10 cellular contexts compared by ENCODE assay signal in the genomic region with DNA sequence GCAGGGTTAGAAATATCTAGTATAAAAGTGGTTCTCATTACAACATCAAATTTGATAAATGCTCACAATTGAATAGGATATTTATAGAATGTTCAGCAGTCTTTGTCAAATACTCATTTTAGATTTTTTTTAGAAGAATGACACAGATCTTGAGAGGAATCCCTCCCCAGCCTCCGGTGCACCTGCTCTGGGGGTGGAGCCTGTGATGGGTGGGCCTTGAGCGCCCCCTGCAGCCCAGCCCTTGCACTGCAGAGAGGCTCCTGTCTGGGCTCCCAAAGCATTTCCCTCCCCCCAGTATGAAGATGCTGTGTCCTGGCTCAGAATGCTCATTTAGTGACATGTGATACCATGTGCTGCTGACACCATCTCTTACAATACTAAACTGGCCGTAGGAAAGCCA.
DNase-seq lines count a peak whose midpoint lies in the region; TF ChIP-seq lines count a peak whose summit lies in the region.
"Had no signal": no experiment of that assay in that cellular context is flagged by ENCODE, and none has a peak within 500 bp of the region (broad histone marks: within the 10 kb centered on the region; RNA-seq: fewer than 3 reads in every experiment).

No MANE protein-coding gene starts in this region.

- TF ChIP-seq POLR2A in uterus (IDR thresholded peaks at IDR 0.05) (no peak), ovary (IDR thresholded peaks at IDR 0.05) (no peak)

- DNase-seq in HL-60 (ENCODE audit: low read depth in 1 of 2, low spot score in 1 of 2) (no peak), colonic mucosa (no peak), NCI-H524 treated with DMSO at 0.1 percent for 48 hours (lab: John Stamatoyannopoulos, UW) (no peak), uterus (no peak), epidermal melanocyte (ENCODE audit: insufficient read length, low spot score) (no peak), ovary (no peak)
- peak; percentile 81 for DNase-seq in activated CD4-positive, alpha-beta T cell treated with anti-CD3 and anti-CD28 coated beads for 48 hours
- peak; percentile 5 to 17 for DNase-seq in stimulated activated CD8-positive, alpha-beta memory T cell treated with anti-CD3 and anti-CD28 coated beads, Interleukin-7, amount 100 ng/mL, for 48 hours (ENCODE audit: extremely low read depth in 1 of 2, low read depth in 1 of 2)
- DNase-seq: NCI-H187 treated with DMSO at 0.1 percent for 48 hours, nephron progenitor cell had no signal

- H3K4me1 ChIP-seq in colonic mucosa = no peaks in the 10 kb centered on the region
- H3K4me1 ChIP-seq in uterus = no peaks in the 10 kb centered on the region
- no peaks in the 10 kb centered on the region for H3K4me1 ChIP-seq in ovary (ENCODE audit: insufficient read depth)

- 35 to 47% (median 47%) methylated on average over 3 of the region's 3 CpGs for WGBS in ovary, 3 donors

- H3K36me3 ChIP-seq in colonic mucosa = no peaks in the 10 kb centered on the region
- H3K36me3 ChIP-seq in uterus = no peaks in the 10 kb centered on the region
- H3K36me3 ChIP-seq in ovary = no peaks in the 10 kb centered on the region

- H3K4me3 ChIP-seq in HL-60 (replicated peaks; ENCODE audit: insufficient read depth, low read length) (no peak overlapping the region), colonic mucosa (no peak overlapping the region), uterus (no peak overlapping the region), ovary (no peak overlapping the region)

- no peak for TF ChIP-seq EP300 in ovary (IDR thresholded peaks at IDR 0.05)

- H3K27me3 ChIP-seq in HL-60 (ENCODE audit: insufficient read depth, poor library complexity, severe bottlenecking) (no peaks in the 10 kb centered on the region), colonic mucosa (no peaks in the 10 kb centered on the region), uterus (no peaks in the 10 kb centered on the region), ovary (no peaks in the 10 kb centered on the region)

- H3K9me3 ChIP-seq in colonic mucosa (no peaks in the 10 kb centered on the region), uterus (no peaks in the 10 kb centered on the region), ovary (no peaks in the 10 kb centered on the region)

- H3K9ac ChIP-seq in colonic mucosa (ENCODE audit: low read depth in 2 of 2, low read length in 2 of 2) = no peak overlapping the region

- intact Hi-C loops in colonic mucosa (cut with DNase I) (no loop called here), uterus (cut with DNase I; ENCODE audit: low total_unique reads) (no loop called here), ovary (cut with DNase I) (no loop called here)

- TF ChIP-seq CTCF in HL-60 (IDR thresholded peaks at IDR 0.05; ENCODE audit: insufficient read depth, low read length) (peak; percentile 16), colonic mucosa (IDR thresholded peaks at IDR 0.05) (peak; percentile 29), uterus (IDR thresholded peaks at IDR 0.05) (no peak), ovary (IDR thresholded peaks at IDR 0.05) (no peak)

- H3K27ac ChIP-seq in HL-60 (replicated peaks) (no peak overlapping the region), colonic mucosa (no peak overlapping the region), uterus (no peak overlapping the region), ovary (no peak overlapping the region)

Comparison
In these comparisons a context has a peak if more than half of its experiments do, and no peak if none do; other contexts are left out.
1. DNase-seq: peak in activated CD4-positive, alpha-beta T cell treated with anti-CD3 and anti-CD28 coated beads for 48 hours (single experiment) and stimulated activated CD8-positive, alpha-beta memory T cell treated with anti-CD3 and anti-CD28 coated beads, Interleukin-7, amount 100 ng/mL, for 48 hours (2 of 2); none in HL-60 (0 of 2), colonic mucosa (single experiment), NCI-H524 treated with DMSO at 0.1 percent for 48 hours (single experiment), uterus (0 of 2), epidermal melanocyte (single experiment) and ovary (0 of 5).
2. CTCF ChIP-seq: peak in HL-60 (single experiment) and colonic mucosa (single experiment); none in uterus (0 of 4) and ovary (0 of 3).